18 cellular contexts compared by ENCODE assay signal in the genomic region with DNA sequence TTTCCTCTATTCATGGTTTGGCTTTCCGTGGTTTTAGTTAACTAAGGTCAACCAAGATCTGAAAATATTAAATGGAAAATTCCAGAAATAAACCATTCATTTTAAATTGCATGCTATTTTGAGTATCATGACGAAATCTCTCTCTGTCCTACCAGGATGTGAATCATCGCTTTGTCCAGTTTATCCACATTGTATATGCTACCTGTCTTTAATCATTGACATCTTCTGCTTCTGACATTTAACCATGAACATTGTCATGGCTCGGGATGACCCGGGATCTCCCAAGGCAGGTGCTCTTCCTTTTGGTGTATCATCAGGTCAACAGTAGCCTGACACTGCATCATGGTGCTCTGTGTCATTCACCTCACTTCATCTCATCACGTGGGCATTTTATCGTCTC.
DNase-seq lines count a peak whose midpoint lies in the region; ATAC-seq and TF ChIP-seq lines count a peak whose summit lies in the region.
"Had no signal": no experiment of that assay in that cellular context is flagged by ENCODE, and none has a peak within 500 bp of the region (broad histone marks: within the 10 kb centered on the region; RNA-seq: fewer than 3 reads in every experiment).

No MANE protein-coding gene starts in this region.

- ATAC-seq in SK-N-SH treated with all-trans-retinoic acid at 6 μM for 48 hours: peak; percentile 64
- ATAC-seq: gastroesophageal sphincter; naive thymus-derived CD8-positive, alpha-beta T cell had no signal

- no peak for TF ChIP-seq CTCF in HFFc6 (IDR thresholded peaks at IDR 0.05)
- TF ChIP-seq CTCF in fibroblast of lung (conservative IDR thresholded peaks at IDR 0.05 in 1 of 2, IDR thresholded peaks at IDR 0.05 in 1 of 2; ENCODE audit: low read depth in 1 of 2, low read length in 2 of 2): no peak
- TF ChIP-seq CTCF in osteocyte (IDR thresholded peaks at IDR 0.05): no peak

- H3K9ac ChIP-seq in fibroblast of lung (ENCODE audit: insufficient read depth, low read length): no peak overlapping the region

- H3K27ac ChIP-seq in fibroblast of lung (ENCODE audit: insufficient read depth, low read length): no peak overlapping the region
- H3K27ac ChIP-seq: gastroesophageal sphincter had no signal

- H4K20me1 ChIP-seq in fibroblast of lung (ENCODE audit: control insufficient read depth, extremely low read depth, insufficient read depth, low read length): no peaks in the 10 kb centered on the region

- no peak overlapping the region for H2AFZ ChIP-seq in fibroblast of lung (ENCODE audit: low read length)

- H3K4me3 Mint-ChIP-seq in HFFc6 (no peak overlapping the region; the same call in 1 of the 2 replicates), osteocyte (ENCODE audit: unreplicated experiment) (no peak overlapping the region)
- H3K4me3 Mint-ChIP-seq: brain; CD4-positive, CD25-positive, alpha-beta regulatory T cell; naive thymus-derived CD8-positive, alpha-beta T cell had no signal

- no peak overlapping the region for H3K4me2 ChIP-seq in fibroblast of lung (ENCODE audit: extremely low read depth, insufficient read depth, low read length)
- H3K4me2 ChIP-seq: smooth muscle cell had no signal

- H3K4me3 ChIP-seq in fibroblast of lung (replicated peaks in 1 of 4; ENCODE audit: control extremely low read depth in 1 of 4, insufficient read depth in 1 of 4, low read depth in 3 of 4, low read length in 4 of 4): no peak overlapping the region
- H3K4me3 ChIP-seq: gastroesophageal sphincter, MG63, smooth muscle cell had no signal

- H3K9me3 ChIP-seq in fibroblast of lung (ENCODE audit: control insufficient read depth, insufficient read depth, low read depth, low read length): no peaks in the 10 kb centered on the region
- H3K9me3 ChIP-seq: gastroesophageal sphincter had no signal

- peaks cover 23% of the 10 kb centered on the region; the same call in 1 of the 2 replicates for H3K36me3 Mint-ChIP-seq in HFFc6 (ENCODE audit: low read depth)
- H3K36me3 Mint-ChIP-seq in osteocyte (ENCODE audit: unreplicated experiment): no peaks in the 10 kb centered on the region
- H3K36me3 Mint-ChIP-seq: CD4-positive, CD25-positive, alpha-beta regulatory T cell; naive thymus-derived CD8-positive, alpha-beta T cell had no signal

- no peaks in the 10 kb centered on the region for H3K36me3 ChIP-seq in fibroblast of lung (ENCODE audit: control insufficient read depth, insufficient read depth, low read length)
- H3K36me3 ChIP-seq: gastroesophageal sphincter had no signal

- H3K27me3 ChIP-seq in fibroblast of lung (ENCODE audit: control insufficient read depth, insufficient read depth, low read length): no peaks in the 10 kb centered on the region
- H3K27me3 ChIP-seq: gastroesophageal sphincter, MG63 had no signal

- H3K4me1 Mint-ChIP-seq in HFFc6 (ENCODE audit: low read depth) (peaks cover 40% of the 10 kb centered on the region), osteocyte (ENCODE audit: unreplicated experiment) (peaks cover 8% of the 10 kb centered on the region)
- H3K4me1 Mint-ChIP-seq: brain had no signal

- H3K9me3 Mint-ChIP-seq in HFFc6 (peaks cover 7% of the 10 kb centered on the region; the same call in 1 of the 2 replicates), osteocyte (ENCODE audit: unreplicated experiment) (no peaks in the 10 kb centered on the region)
- H3K9me3 Mint-ChIP-seq: brain; CD4-positive, CD25-positive, alpha-beta regulatory T cell; naive thymus-derived CD8-positive, alpha-beta T cell had no signal

- H3K27ac Mint-ChIP-seq in HFFc6 (peak overlapping the region; percentile 61), osteocyte (ENCODE audit: unreplicated experiment) (no peak overlapping the region)
- H3K27ac Mint-ChIP-seq: brain; CD4-positive, CD25-positive, alpha-beta regulatory T cell; naive thymus-derived CD8-positive, alpha-beta T cell had no signal

- H3K79me2 ChIP-seq in fibroblast of lung (ENCODE audit: control insufficient read depth, insufficient read depth, low read length): no peaks in the 10 kb centered on the region

- DNase-seq in HFFc6: peak; percentile 44
- peak; percentile 17 to 41 for DNase-seq in fibroblast of lung (ENCODE audit: low read depth in 2 of 2)
- peak; percentile 78 for DNase-seq in renal cortical epithelial cell (ENCODE audit: low read depth)
- DNase-seq in osteocyte (ENCODE audit: extremely low spot score, unreplicated experiment): no peak
- DNase-seq in DMS79 treated with DMSO at 0.1 percent for 48 hours (lab: John Stamatoyannopoulos, UW): no peak
- DNase-seq in AML-193 (lab: John Stamatoyannopoulos, UW): no peak
- DNase-seq: activated CD4-positive, alpha-beta T cell treated with anti-CD3 and anti-CD28 coated beads, Interleukin-2, amount 50 U/mL, for 1 hour; activated naive CD4-positive, alpha-beta T cell treated with anti-CD3 and anti-CD28 coated beads, Interleukin-2, amount 50 U/mL, for 16 hours; activated T-cell treated with anti-CD3 and anti-CD28 coated beads for 4 hours; CD4-positive, CD25-positive, alpha-beta regulatory T cell; MG63; naive thymus-derived CD8-positive, alpha-beta T cell; NCI-H2081 treated with DMSO at 0.1 percent for 48 hours; NCI-H524 treated with DMSO at 0.1 percent for 48 hours had no signal

- peaks cover 2% of the 10 kb centered on the region; the same call in 1 of the 2 replicates for H3K27me3 Mint-ChIP-seq in HFFc6 (ENCODE audit: insufficient read depth)
- no peaks in the 10 kb centered on the region for H3K27me3 Mint-ChIP-seq in osteocyte (ENCODE audit: unreplicated experiment)
- H3K27me3 Mint-ChIP-seq: brain; CD4-positive, CD25-positive, alpha-beta regulatory T cell; naive thymus-derived CD8-positive, alpha-beta T cell had no signal

- no peaks in the 10 kb centered on the region for H3K4me1 ChIP-seq in fibroblast of lung (ENCODE audit: control insufficient read depth, extremely low read depth, insufficient read depth, low read length)
- H3K4me1 ChIP-seq: gastroesophageal sphincter had no signal

TF ChIP-seq in SK-N-SH treated with all-trans-retinoic acid at 6 μM for 48 hours, 23 proteins besides CTCF, POLR2A, EP300 and RAD21 (continues in another document):
- TF ChIP-seq ISL1 (CRISPR knock-in tag; IDR thresholded peaks at IDR 0.05) (no peak), ZFP30 (CRISPR knock-in tag; IDR thresholded peaks at IDR 0.05) (no peak), CSDC2 (CRISPR knock-in tag; IDR thresholded peaks at IDR 0.05) (no peak), ZC3H10 (CRISPR knock-in tag; IDR thresholded peaks at IDR 0.05) (no peak), TOX (CRISPR knock-in tag; IDR thresholded peaks at IDR 0.05; ENCODE audit: borderline replicate concordance) (no peak), RARB (CRISPR knock-in tag; IDR thresholded peaks at IDR 0.05) (no peak), ARNTL (CRISPR knock-in tag; IDR thresholded peaks at IDR 0.05; ENCODE audit: borderline replicate concordance, low read depth) (no peak), ZNF565 (CRISPR knock-in tag; conservative IDR thresholded peaks at IDR 0.05; ENCODE audit: low read depth) (no peak), GLIS3 (CRISPR knock-in tag; IDR thresholded peaks at IDR 0.05) (no peak), SNAI2 (CRISPR knock-in tag; IDR thresholded peaks at IDR 0.05) (no peak)
- TF ChIP-seq, protein P1, sequence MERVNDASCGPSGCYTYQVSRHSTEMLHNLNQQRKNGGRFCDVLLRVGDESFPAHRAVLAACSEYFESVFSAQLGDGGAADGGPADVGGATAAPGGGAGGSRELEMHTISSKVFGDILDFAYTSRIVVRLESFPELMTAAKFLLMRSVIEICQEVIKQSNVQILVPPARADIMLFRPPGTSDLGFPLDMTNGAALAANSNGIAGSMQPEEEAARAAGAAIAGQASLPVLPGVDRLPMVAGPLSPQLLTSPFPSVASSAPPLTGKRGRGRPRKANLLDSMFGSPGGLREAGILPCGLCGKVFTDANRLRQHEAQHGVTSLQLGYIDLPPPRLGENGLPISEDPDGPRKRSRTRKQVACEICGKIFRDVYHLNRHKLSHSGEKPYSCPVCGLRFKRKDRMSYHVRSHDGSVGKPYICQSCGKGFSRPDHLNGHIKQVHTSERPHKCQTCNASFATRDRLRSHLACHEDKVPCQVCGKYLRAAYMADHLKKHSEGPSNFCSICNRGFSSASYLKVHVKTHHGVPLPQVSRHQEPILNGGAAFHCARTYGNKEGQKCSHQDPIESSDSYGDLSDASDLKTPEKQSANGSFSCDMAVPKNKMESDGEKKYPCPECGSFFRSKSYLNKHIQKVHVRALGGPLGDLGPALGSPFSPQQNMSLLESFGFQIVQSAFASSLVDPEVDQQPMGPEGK (CRISPR knock-in tag; IDR thresholded peaks at IDR 0.05; ENCODE audit: borderline replicate concordance): no peak
- TF ChIP-seq, protein P2, sequence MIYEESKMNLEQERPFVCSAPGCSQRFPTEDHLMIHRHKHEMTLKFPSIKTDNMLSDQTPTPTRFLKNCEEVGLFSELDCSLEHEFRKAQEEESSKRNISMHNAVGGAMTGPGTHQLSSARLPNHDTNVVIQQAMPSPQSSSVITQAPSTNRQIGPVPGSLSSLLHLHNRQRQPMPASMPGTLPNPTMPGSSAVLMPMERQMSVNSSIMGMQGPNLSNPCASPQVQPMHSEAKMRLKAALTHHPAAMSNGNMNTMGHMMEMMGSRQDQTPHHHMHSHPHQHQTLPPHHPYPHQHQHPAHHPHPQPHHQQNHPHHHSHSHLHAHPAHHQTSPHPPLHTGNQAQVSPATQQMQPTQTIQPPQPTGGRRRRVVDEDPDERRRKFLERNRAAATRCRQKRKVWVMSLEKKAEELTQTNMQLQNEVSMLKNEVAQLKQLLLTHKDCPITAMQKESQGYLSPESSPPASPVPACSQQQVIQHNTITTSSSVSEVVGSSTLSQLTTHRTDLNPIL (CRISPR knock-in tag; IDR thresholded peaks at IDR 0.05; ENCODE audit: low read depth): no peak
- TF ChIP-seq, protein P3, sequence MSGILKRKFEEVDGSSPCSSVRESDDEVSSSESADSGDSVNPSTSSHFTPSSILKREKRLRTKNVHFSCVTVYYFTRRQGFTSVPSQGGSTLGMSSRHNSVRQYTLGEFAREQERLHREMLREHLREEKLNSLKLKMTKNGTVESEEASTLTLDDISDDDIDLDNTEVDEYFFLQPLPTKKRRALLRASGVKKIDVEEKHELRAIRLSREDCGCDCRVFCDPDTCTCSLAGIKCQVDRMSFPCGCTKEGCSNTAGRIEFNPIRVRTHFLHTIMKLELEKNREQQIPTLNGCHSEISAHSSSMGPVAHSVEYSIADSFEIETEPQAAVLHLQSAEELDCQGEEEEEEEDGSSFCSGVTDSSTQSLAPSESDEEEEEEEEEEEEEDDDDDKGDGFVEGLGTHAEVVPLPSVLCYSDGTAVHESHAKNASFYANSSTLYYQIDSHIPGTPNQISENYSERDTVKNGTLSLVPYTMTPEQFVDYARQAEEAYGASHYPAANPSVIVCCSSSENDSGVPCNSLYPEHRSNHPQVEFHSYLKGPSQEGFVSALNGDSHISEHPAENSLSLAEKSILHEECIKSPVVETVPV (CRISPR knock-in tag; IDR thresholded peaks at IDR 0.05): no peak

Comparison
In these comparisons a context has a peak if more than half of its experiments do, and no peak if none do; other contexts are left out.
1. DNase-seq: peak in HFFc6 (single experiment), fibroblast of lung (2 of 2) and renal cortical epithelial cell (single experiment); none in osteocyte (single experiment), DMS79 treated with DMSO at 0.1 percent for 48 hours (single experiment) and AML-193 (0 of 2).